8 cellular contexts compared by ENCODE assay signal in the genomic region with DNA sequence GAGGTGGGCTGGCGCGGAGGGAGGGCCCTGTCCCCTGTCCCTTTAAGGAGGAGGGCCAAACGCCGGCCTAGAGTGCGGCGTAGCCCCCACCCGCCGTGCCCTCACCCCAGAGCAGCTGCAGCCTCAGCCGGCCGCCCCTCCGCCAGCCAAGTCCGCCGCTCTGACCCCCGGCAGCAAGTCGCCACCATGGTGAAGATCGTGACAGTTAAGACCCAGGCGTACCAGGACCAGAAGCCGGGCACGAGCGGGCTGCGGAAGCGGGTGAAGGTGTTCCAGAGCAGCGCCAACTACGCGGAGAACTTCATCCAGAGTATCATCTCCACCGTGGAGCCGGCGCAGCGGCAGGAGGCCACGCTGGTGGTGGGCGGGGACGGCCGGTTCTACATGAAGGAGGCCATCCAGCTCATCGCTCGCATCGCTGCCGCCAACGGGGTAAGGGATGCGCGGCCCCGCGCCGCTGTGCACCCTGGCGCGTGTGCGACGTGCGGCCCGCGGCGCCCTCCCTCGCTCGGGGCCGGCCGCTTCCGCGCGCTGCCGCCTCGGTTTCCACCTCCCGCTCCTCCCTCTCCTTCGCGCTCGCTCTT. TPM values are rescaled to one million over a fixed set of nuclear protein-coding genes. Genes with fewer than 3 reads are reported as not detected.
A peak's percentile ranks its signal among the peaks of the same experiment; 100 is the strongest.
DNase-seq lines count a peak whose midpoint lies in the region; ATAC-seq, FAIRE-seq and TF ChIP-seq lines count a peak whose summit lies in the region.

PGM1 (plus strand) TSS at position 109 of the 584 bp plus-strand sequence; CDS start at position 187, 78 bp downstream.

- peak within 1 kb of the TSS; percentile 95 for H3K27ac Mint-ChIP-seq in central memory CD8-positive, alpha-beta T cell (ENCODE audit: low read depth)

- no peaks in the 10 kb centered on the region for H3K27me3 Mint-ChIP-seq in central memory CD8-positive, alpha-beta T cell

- peak within 1 kb of the TSS; percentile 98 for H3K4me3 Mint-ChIP-seq in central memory CD8-positive, alpha-beta T cell

- no peak for TF ChIP-seq CTCF in kidney (IDR thresholded peaks at IDR 0.05; ENCODE audit: borderline replicate concordance, extremely low read depth, insufficient read depth)

- H3K27ac ChIP-seq in kidney (ENCODE audit: low read depth in 2 of 2, low read length in 2 of 2), result peak within 1 kb of the TSS; percentile 82 to 88

- no peaks in the 10 kb centered on the region for H3K9me3 ChIP-seq in kidney (ENCODE audit: control insufficient read depth in 1 of 2, low read length in 2 of 2)

- DNase-seq in A172 (ENCODE audit: low spot score) (peak; percentile 30), NCI-H2171 (lab: John Stamatoyannopoulos, UW) (peak; percentile 74), kidney (peak; percentile 91)
- DNase-seq in central memory CD8-positive, alpha-beta T cell (ENCODE audit: low spot score in 2 of 2), result peak; percentile 47 to 66
- peak; percentile 82 for DNase-seq in stimulated activated CD4-positive, alpha-beta T cell treated with anti-CD3 and anti-CD28 coated beads, Interleukin-15, amount 100 ng/mL, for 24 hours

- H3K9ac ChIP-seq in kidney (ENCODE audit: low read length in 2 of 2), result peak within 1 kb of the TSS; percentile 88 to 91

- intact Hi-C loops in kidney (cut with DNase I), result no loop called here

- no peaks in the 10 kb centered on the region for H3K36me3 ChIP-seq in kidney (ENCODE audit: control insufficient read depth in 1 of 2, insufficient read depth in 2 of 2, low read length in 2 of 2)

- no peak for FAIRE-seq in kidney (lab: Jason Lieb, UNC)

- ATAC-seq in GM18520 (IDR thresholded peaks at IDR 0.05; ENCODE audit: unreplicated experiment), result peak; percentile 64
- ATAC-seq in HG03045 (IDR thresholded peaks at IDR 0.05; ENCODE audit: unreplicated experiment), result peak; percentile 75
- peak; percentile 85 to 86 for ATAC-seq in activated CD4-positive, CD25-positive, alpha-beta regulatory T cell treated with anti-CD3 and anti-CD28 coated beads, Interleukin-2, amount 50 U/mL, for 24 hours
- ATAC-seq in central memory CD8-positive, alpha-beta T cell (replicated peaks; ENCODE audit: extremely low read depth, poor library complexity, severe bottlenecking), result peak; percentile 84

- peaks cover 10% of the 10 kb centered on the region for H3K36me3 Mint-ChIP-seq in central memory CD8-positive, alpha-beta T cell (ENCODE audit: insufficient read depth)

- peak within 1 kb of the TSS; percentile 86 to 87 for H3K4me3 ChIP-seq in kidney (ENCODE audit: low read length in 2 of 2)

- H3K4me1 ChIP-seq in kidney (ENCODE audit: control insufficient read depth in 1 of 2, insufficient read depth in 1 of 2, low read depth in 1 of 2, low read length in 2 of 2), result no peaks in the 10 kb centered on the region

- H3K9me3 Mint-ChIP-seq in central memory CD8-positive, alpha-beta T cell, result no peaks in the 10 kb centered on the region

- H3K4me1 Mint-ChIP-seq in central memory CD8-positive, alpha-beta T cell, result peaks cover 44% of the 10 kb centered on the region

RNA-seq across cellular contexts. Expression of gene PGM1, which starts in this region (rescaled TPM):
- 46.5 and 50.5 TPM in 2 replicates for total RNA-seq in A172 (2014; rRNA removed; shearing (Covaris generic))
- total RNA-seq in kidney, result 40.3 TPM
- polyA plus RNA-seq in kidney (ENCODE audit: insufficient read depth, low read depth, low replicate concordance), result 59.3 TPM

Comparison
In these comparisons a context has a peak if more than half of its experiments do, and no peak if none do; other contexts are left out.
1. Peak in every context shown above with its lines: DNase-seq, ATAC-seq, H3K4me3 ChIP-seq and H3K27ac ChIP-seq.
2. DNase-seq: peak in every context shown above with its lines; median percentile 91 in kidney; 82 in stimulated activated CD4-positive, alpha-beta T cell treated with anti-CD3 and anti-CD28 coated beads, Interleukin-15, amount 100 ng/mL, for 24 hours; 74 in NCI-H2171; 56 in central memory CD8-positive, alpha-beta T cell; 30 in A172.